ENCODE assay signal across 8 cellular contexts in the genomic region with DNA sequence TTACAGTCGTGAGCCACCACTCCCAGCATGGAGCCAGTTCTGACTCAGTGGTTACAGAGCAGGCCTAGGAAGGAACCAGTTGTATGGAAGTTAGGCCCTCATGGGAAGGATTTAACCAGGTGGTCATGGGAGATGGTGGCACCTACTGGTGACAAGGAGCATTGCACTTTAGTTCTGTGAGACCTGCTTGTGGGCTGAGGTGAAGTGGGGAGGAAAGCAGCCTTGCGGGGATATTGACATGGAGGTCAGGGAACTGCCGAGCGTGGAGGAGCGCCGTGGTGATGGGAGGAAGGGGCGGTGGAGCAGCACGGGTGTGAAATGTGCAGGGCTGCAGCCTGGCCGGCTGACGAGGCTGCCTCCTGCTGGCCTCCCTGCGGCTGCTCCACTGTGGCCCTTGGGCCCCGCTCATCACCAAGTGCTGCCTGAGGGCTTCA.
DNase-seq lines count a peak whose midpoint lies in the region; ATAC-seq and TF ChIP-seq lines count a peak whose summit lies in the region.

No MANE protein-coding gene starts in this region.

- 79 to 83% methylated on average over 12 of the region's 12 CpGs for WGBS in lung, 2 donors

- intact Hi-C loops in upper lobe of right lung (cut with DNase I): no loop called here

- H3K27ac ChIP-seq in KOPT-K1 (ENCODE audit: low read depth, low read length, poor library complexity, severe bottlenecking) (peak overlapping the region; percentile 69), lung (ENCODE audit: low read depth in 1 of 2, low read length in 1 of 2) (no peak overlapping the region), upper lobe of right lung (no peak overlapping the region)

- no peaks in the 10 kb centered on the region for H3K9me3 ChIP-seq in KOPT-K1 (ENCODE audit: insufficient read depth, low read length, poor library complexity, severe bottlenecking)
- H3K9me3 ChIP-seq in lung (ENCODE audit: control insufficient read depth in 2 of 2, insufficient read depth in 1 of 2, low read length in 1 of 2): no peaks in the 10 kb centered on the region
- H3K9me3 ChIP-seq in upper lobe of right lung: no peaks in the 10 kb centered on the region

- H3K36me3 ChIP-seq in KOPT-K1 (ENCODE audit: insufficient read depth, low read length) (peaks cover 18% of the 10 kb centered on the region), lung (ENCODE audit: control insufficient read depth in 2 of 2, insufficient read depth in 2 of 2, low read length in 2 of 2) (no peaks in the 10 kb centered on the region), upper lobe of right lung (no peaks in the 10 kb centered on the region)

- TF ChIP-seq CTCF in cardiac fibroblast (IDR thresholded peaks at IDR 0.05; ENCODE audit: low read depth, low read length) (peak; percentile 78), lung (IDR thresholded peaks at IDR 0.05; ENCODE audit: control extremely low read depth, extremely low read depth) (peak; percentile 63), upper lobe of right lung (IDR thresholded peaks at IDR 0.05) (peak; percentile 77)

- ATAC-seq in lung (ENCODE audit: insufficient read depth, low FRiP score): peak; percentile 70
- peak; percentile 95 for ATAC-seq in upper lobe of right lung

- H3K4me1 ChIP-seq in lung (ENCODE audit: control insufficient read depth in 2 of 2, insufficient read depth in 2 of 2, low read length in 2 of 2) (peaks cover 0 to 8% of the 10 kb centered on the region in 2 donors), upper lobe of right lung (peaks cover 4% of the 10 kb centered on the region)

- H3K27me3 ChIP-seq in lung (ENCODE audit: control insufficient read depth, insufficient read depth) (no peaks in the 10 kb centered on the region), upper lobe of right lung (no peaks in the 10 kb centered on the region)

- H3K4me3 ChIP-seq in cardiac fibroblast (replicated peaks in 1 of 2; ENCODE audit: low read depth in 2 of 2, low read length in 2 of 2) (no peak overlapping the region), lung (no peak overlapping the region), upper lobe of right lung (no peak overlapping the region)

- peak; percentile 61 for DNase-seq in SIG-M5 treated with dmso at 0.1 percent for 504 hours (lab: John Stamatoyannopoulos, UW; ENCODE audit: unreplicated experiment)
- DNase-seq in SIG-M5 (lab: John Stamatoyannopoulos, UW): no peak
- DNase-seq in T-helper 2 cell: peak in 3 of 5 experiments; percentile 7 to 61 (median 14)
- DNase-seq in cardiac fibroblast (ENCODE audit: low read depth in 2 of 2): peak; percentile 58 to 83
- no peak for DNase-seq in lung (ENCODE audit: low spot score)
- DNase-seq in upper lobe of right lung: no peak
- no peak for DNase-seq in epidermal melanocyte (ENCODE audit: insufficient read length, low spot score)

Comparison
In these comparisons a context has a peak if more than half of its experiments do, and no peak if none do; other contexts are left out.
1. DNase-seq: peak in SIG-M5 treated with dmso at 0.1 percent for 504 hours (single experiment), T-helper 2 cell (3 of 5) and cardiac fibroblast (2 of 2); none in SIG-M5 (single experiment), lung (single experiment), upper lobe of right lung (single experiment) and epidermal melanocyte (single experiment).
2. Peak in every context shown above with its lines, with median percentiles within 50 percentile points of each other: CTCF ChIP-seq.